ENCODE assay signal across 8 cellular contexts in genomic region chr2:10432315-10433181, GRCh38. TPM values are rescaled to one million over a fixed set of nuclear protein-coding genes. Genes with fewer than 3 reads are reported as not detected.
DNase-seq lines count a peak whose midpoint lies in the region; ATAC-seq and TF ChIP-seq lines count a peak whose summit lies in the region.

No MANE protein-coding gene starts in this region.

- H3K27me3 Mint-ChIP-seq in glutamatergic neuron (ENCODE audit: unreplicated experiment), result peaks cover 3% of the 10 kb centered on the region

- no peaks in the 10 kb centered on the region for H3K36me3 Mint-ChIP-seq in glutamatergic neuron (ENCODE audit: unreplicated experiment)
- peaks cover 37% of the 10 kb centered on the region for H3K36me3 Mint-ChIP-seq in stimulated activated effector memory CD8-positive, alpha-beta T cell treated with anti-CD3 and anti-CD28 coated beads, Interleukin-12 subunit alpha, Interleukin-12 subunit beta, amount 100 ng/mL, for 72 hours

- TF ChIP-seq CTCF in glutamatergic neuron (IDR thresholded peaks at IDR 0.05; ENCODE audit: partially characterized antibody, unreplicated experiment) (no peak), GM13976 (IDR thresholded peaks at IDR 0.05; ENCODE audit: borderline replicate concordance, control extremely low read depth, extremely low read depth, insufficient read depth, missing control alignments) (no peak)

- no peak overlapping the region for H3K4me3 Mint-ChIP-seq in glutamatergic neuron (ENCODE audit: unreplicated experiment)
- peak overlapping the region; percentile 65 for H3K4me3 Mint-ChIP-seq in stimulated activated effector memory CD8-positive, alpha-beta T cell treated with anti-CD3 and anti-CD28 coated beads, Interleukin-12 subunit alpha, Interleukin-12 subunit beta, amount 100 ng/mL, for 72 hours

- H3K27ac Mint-ChIP-seq in glutamatergic neuron (ENCODE audit: unreplicated experiment), result no peak overlapping the region
- H3K27ac Mint-ChIP-seq in stimulated activated effector memory CD8-positive, alpha-beta T cell treated with anti-CD3 and anti-CD28 coated beads, Interleukin-12 subunit alpha, Interleukin-12 subunit beta, amount 100 ng/mL, for 72 hours, result peak overlapping the region; percentile 50

- H3K9me3 Mint-ChIP-seq in glutamatergic neuron (ENCODE audit: unreplicated experiment), result no peaks in the 10 kb centered on the region
- H3K9me3 Mint-ChIP-seq in stimulated activated effector memory CD8-positive, alpha-beta T cell treated with anti-CD3 and anti-CD28 coated beads, Interleukin-12 subunit alpha, Interleukin-12 subunit beta, amount 100 ng/mL, for 72 hours, result no peaks in the 10 kb centered on the region

- H3K4me1 Mint-ChIP-seq in glutamatergic neuron (ENCODE audit: low read depth, unreplicated experiment), result peaks cover 7% of the 10 kb centered on the region
- H3K4me1 Mint-ChIP-seq in stimulated activated effector memory CD8-positive, alpha-beta T cell treated with anti-CD3 and anti-CD28 coated beads, Interleukin-12 subunit alpha, Interleukin-12 subunit beta, amount 100 ng/mL, for 72 hours, result peaks cover 26% of the 10 kb centered on the region

- in situ Hi-C loops in GM13976 (cut with MboI; ENCODE audit: low sequenced_read_pairs, unreplicated experiment), result no loop called here

- peak; percentile 32 for DNase-seq in NCI-H2171 treated with DMSO at 0.1 percent for 48 hours (lab: John Stamatoyannopoulos, UW)
- no peak for DNase-seq in NCI-H2171 (lab: John Stamatoyannopoulos, UW)
- DNase-seq in SHP77 (lab: John Stamatoyannopoulos, UW), result peak; percentile 48 to 75
- peak; percentile 17 for DNase-seq in glutamatergic neuron
- no peak for DNase-seq in stimulated activated effector memory CD8-positive, alpha-beta T cell treated with anti-CD3 and anti-CD28 coated beads, Interleukin-12 subunit alpha, Interleukin-12 subunit beta, amount 100 ng/mL, for 72 hours (ENCODE audit: low spot score in 2 of 2)
- no peak for DNase-seq in GM13976 (ENCODE audit: low spot score)
- no peak for DNase-seq in putamen (ENCODE audit: low spot score)
- no peak for DNase-seq in COLO829 (ENCODE audit: low spot score)

- ATAC-seq in stimulated activated effector memory CD8-positive, alpha-beta T cell treated with anti-CD3 and anti-CD28 coated beads, Interleukin-12 subunit alpha, Interleukin-12 subunit beta, amount 100 ng/mL, for 72 hours, result peak; percentile 19

RNA-seq across cellular contexts. Expression of gene ODC1, which starts 15.6 kb away (rescaled TPM):
- 88.0 TPM for total RNA-seq in glutamatergic neuron (ENCODE audit: unreplicated experiment)

Comparison
In these comparisons a context has a peak if more than half of its experiments do, and no peak if none do; other contexts are left out.
1. DNase-seq: peak in NCI-H2171 treated with DMSO at 0.1 percent for 48 hours (single experiment), SHP77 (2 of 2) and glutamatergic neuron (single experiment); none in NCI-H2171 (single experiment), stimulated activated effector memory CD8-positive, alpha-beta T cell treated with anti-CD3 and anti-CD28 coated beads, Interleukin-12 subunit alpha, Interleukin-12 subunit beta, amount 100 ng/mL, for 72 hours (0 of 2), GM13976 (single experiment), putamen (single experiment) and COLO829 (single experiment).